8 cellular contexts compared by ENCODE assay signal in the genomic region with DNA sequence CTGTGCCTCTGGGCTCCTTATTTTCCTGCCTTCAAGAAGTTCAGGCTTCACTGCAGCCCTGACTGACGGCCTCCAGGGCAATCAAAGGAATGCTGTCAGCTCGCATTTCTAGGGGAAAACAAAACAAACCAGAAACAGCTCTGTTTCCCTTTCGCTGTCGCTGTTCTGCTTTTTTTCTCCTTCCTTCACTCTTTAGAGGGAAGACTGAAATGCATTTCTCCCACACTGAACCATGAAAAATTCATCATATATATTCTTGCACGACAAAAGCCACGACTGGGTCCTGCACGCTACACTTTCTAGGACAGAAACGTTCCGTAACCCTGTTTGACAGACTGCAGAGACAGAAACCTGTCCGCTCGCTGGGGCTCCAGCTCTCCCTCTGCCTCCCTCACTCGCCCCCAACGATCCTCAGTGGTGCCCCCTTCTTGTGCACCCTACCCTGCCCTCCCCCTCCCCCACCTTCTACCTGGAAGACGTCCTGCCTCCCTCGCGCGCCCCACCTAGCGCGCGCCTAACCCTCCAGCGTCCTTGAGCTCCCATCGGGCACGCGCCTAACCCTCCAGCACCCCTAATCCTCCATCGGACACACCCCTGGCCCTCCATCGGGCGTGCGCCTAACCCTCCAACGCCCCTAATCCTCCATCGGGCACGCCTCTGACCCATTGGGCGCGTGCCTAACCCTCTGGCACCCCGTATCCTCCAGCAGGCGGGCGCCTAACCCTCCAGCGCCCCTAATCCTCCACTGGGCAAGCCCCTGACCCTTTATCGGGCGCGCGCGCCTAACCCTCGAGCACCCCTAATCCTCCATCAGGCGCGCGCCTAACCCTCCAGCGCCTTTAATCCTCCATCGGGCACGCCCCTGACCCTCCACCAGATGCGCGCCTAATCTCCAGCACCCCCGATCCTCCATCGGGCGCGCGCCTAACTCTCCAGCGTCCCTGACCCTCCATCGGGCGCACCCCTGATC. TPM values are rescaled to one million over a fixed set of nuclear protein-coding genes. Genes with fewer than 3 reads are reported as not detected.
DNase-seq lines count a peak whose midpoint lies in the region; ATAC-seq and TF ChIP-seq lines count a peak whose summit lies in the region.

No MANE protein-coding gene starts in this region.

- H3K9me3 ChIP-seq in heart left ventricle (no peaks in the 10 kb centered on the region), spleen (no peaks in the 10 kb centered on the region)

- no peak for ATAC-seq in heart left ventricle
- no peak for ATAC-seq in left ventricle myocardium superior
- no peak for ATAC-seq in GM19035 (IDR thresholded peaks at IDR 0.05; ENCODE audit: unreplicated experiment)

- no peak for DNase-seq in heart left ventricle
- DNase-seq in left ventricle myocardium superior: no peak
- DNase-seq in amniotic epithelial cell (ENCODE audit: low read depth): peak; percentile 47
- DNase-seq in iris pigment epithelial cell (ENCODE audit: low read depth): peak; percentile 25
- DNase-seq in spleen: no peak
- DNase-seq in NCI-H774 (lab: John Stamatoyannopoulos, UW): no peak
- no peak for DNase-seq in COLO829 (ENCODE audit: low spot score)

- TF ChIP-seq CTCF in heart left ventricle (IDR thresholded peaks at IDR 0.05): no peak
- TF ChIP-seq CTCF in spleen (IDR thresholded peaks at IDR 0.05 in 8 of 11, conservative IDR thresholded peaks at IDR 0.05 in 3 of 11): no peak

- H3K27me3 ChIP-seq in heart left ventricle (peaks cover 0 to 22% (median 5%) of the 10 kb centered on the region in 9 donors), spleen (replicated peaks in 1 of 7) (peaks cover 0 to 28% (median 4%) of the 10 kb centered on the region in 7 donors)

- TF ChIP-seq POLR2A in heart left ventricle (IDR thresholded peaks at IDR 0.05) (no peak), spleen (IDR thresholded peaks at IDR 0.05) (no peak)

- H3K4me1 ChIP-seq in heart left ventricle: peaks cover 0 to 6% (median 0%) of the 10 kb centered on the region in 12 donors
- peaks cover 0 to 16% (median 4%) of the 10 kb centered on the region in 6 donors for H3K4me1 ChIP-seq in spleen

- H3K4me3 ChIP-seq in heart left ventricle (peak overlapping the region in 11 of 12 donors; percentile 11 to 55 (median 45)), spleen (peak overlapping the region in 7 of 8 donors; percentile 10 to 61 (median 24))

- H3K36me3 ChIP-seq in heart left ventricle: no peaks in the 10 kb centered on the region
- no peaks in the 10 kb centered on the region for H3K36me3 ChIP-seq in spleen

- H3K27ac ChIP-seq in heart left ventricle (no peak overlapping the region), spleen (peak overlapping the region in 1 of 8 donors; percentile 36)

- intact Hi-C loops in heart left ventricle (cut with DNase I): no loop called here
- intact Hi-C loops in left ventricle myocardium superior (cut with micrococcal nuclease): no loop called here
- intact Hi-C loops in spleen (cut with DNase I; ENCODE audit: low total_unique reads): no loop called here

- 30 to 68% (median 37%) methylated on average over 59 of the region's 59 CpGs for WGBS in heart left ventricle, 4 donors
- WGBS in spleen, 5 donors: 25 to 58% (median 42%) methylated on average over 59 of the region's 59 CpGs

RNA-seq across cellular contexts. Expression of gene SVOPL, which starts 37.1 kb away (rescaled TPM):
- total RNA-seq in heart left ventricle (under 1 TPM in 1 of 9 donors, not detected in 8; 0.15 TPM), left ventricle myocardium superior (not detected), spleen (under 1 TPM in 1 of 7 donors, not detected in 6; 0.97 TPM)
- polyA plus RNA-seq in heart left ventricle (not detected), spleen (under 1 TPM in 2 of 3 donors, not detected in 1; 0.13 to 0.17 TPM)

Comparison
In these comparisons a context has a peak if more than half of its experiments do, and no peak if none do; other contexts are left out.
1. DNase-seq: peak in amniotic epithelial cell (single experiment) and iris pigment epithelial cell (single experiment); none in heart left ventricle (0 of 5), left ventricle myocardium superior (single experiment), spleen (single experiment), NCI-H774 (single experiment) and COLO829 (single experiment).